1 cellular context compared by ENCODE assay signal in genomic region chr2:223933098-223933800, GRCh38.
TF ChIP-seq lines count a peak whose summit lies in the region.

No MANE protein-coding gene starts in this region.

TF ChIP-seq in HepG2, 621 proteins besides CTCF, POLR2A, EP300 and RAD21:
- TF ChIP-seq ZNF3 (CRISPR knock-in tag; IDR thresholded peaks at IDR 0.05) (no peak), ZFX (CRISPR knock-in tag; IDR thresholded peaks at IDR 0.05; ENCODE audit: low read depth) (no peak), ZNF770 (CRISPR knock-in tag; IDR thresholded peaks at IDR 0.05) (peak; percentile 57), KLF16 (CRISPR knock-in tag; IDR thresholded peaks at IDR 0.05) (no peak), KAT2B (IDR thresholded peaks at IDR 0.05; ENCODE audit: borderline replicate concordance, low read depth, low read length) (no peak)
